Comparison of ENCODE assay signal across 1 cellular context in the genomic region with DNA sequence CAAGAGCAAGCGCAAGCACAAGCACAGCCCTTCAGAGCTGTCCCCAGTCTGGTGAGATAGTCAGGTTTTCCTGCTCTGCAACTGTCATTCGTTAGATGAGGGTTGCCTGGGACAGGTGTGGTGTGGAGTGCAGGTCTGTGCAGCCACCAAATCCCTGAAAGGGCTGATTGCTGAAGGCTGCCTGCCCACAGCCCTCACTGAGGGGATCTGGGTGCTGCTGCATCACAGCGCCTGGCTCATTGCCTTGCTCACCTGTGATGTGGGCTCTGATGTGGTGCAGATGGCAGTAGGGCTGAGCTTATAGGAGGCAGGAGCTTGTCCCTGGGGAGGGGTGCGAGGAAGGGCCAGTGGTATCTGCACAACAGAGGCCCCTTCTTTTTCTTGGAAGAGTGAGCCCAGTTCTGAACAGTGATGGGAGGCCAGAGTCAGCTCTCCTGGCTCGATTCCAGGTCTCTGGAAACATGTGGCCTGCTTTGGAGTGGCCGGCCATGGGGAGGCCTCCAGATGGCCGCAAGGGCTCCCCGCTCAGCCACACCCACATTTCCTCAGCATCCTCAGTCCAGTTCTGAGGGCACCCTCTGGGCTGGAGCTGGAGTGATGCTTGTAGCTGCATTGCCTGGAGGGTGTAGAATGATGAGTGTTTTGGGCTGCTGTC.
TF ChIP-seq lines count a peak whose summit lies in the region.

No MANE protein-coding gene starts in this region.

TF ChIP-seq in K562, 482 proteins besides CTCF, POLR2A, EP300 and RAD21:
- TF ChIP-seq L3MBTL2 (IDR thresholded peaks at IDR 0.05) (0 out of 2 replicates have a peak, but pooled peaks have one; percentile 26), NR2C2 (CRISPR knock-in tag; IDR thresholded peaks at IDR 0.05) (no peak), NR2C2 (tag; IDR thresholded peaks at IDR 0.05) (no peak), MAZ (CRISPR knock-in tag; conservative IDR thresholded peaks at IDR 0.05 in 1 of 2, IDR thresholded peaks at IDR 0.05 in 1 of 2) (peak in 1 of 2 experiments; percentile 34; a peak in 1 of 4 replicates), ZNF24 (IDR thresholded peaks at IDR 0.05) (no peak), CBFA2T3 (IDR thresholded peaks at IDR 0.05) (peak; percentile 34; the same call in 1 of the 2 replicates), NFIC (IDR thresholded peaks at IDR 0.05) (peak; percentile 94), SRF (CRISPR knock-in tag; IDR thresholded peaks at IDR 0.05) (0 out of 4 replicates have a peak, but pooled peaks of 1 of the 2 experiments have one; percentile 25), SIN3A (IDR thresholded peaks at IDR 0.05; ENCODE audit: borderline replicate concordance in 2 of 2, control insufficient read depth in 1 of 2, low read depth in 2 of 2, low read length in 2 of 2) (peak in 1 of 2 experiments; percentile 47; a peak in 1 of 4 replicates), TAF15 (IDR thresholded peaks at IDR 0.05; ENCODE audit: low read depth, low read length) (no peak), PTBP1 (IDR thresholded peaks at IDR 0.05; ENCODE audit: low read depth, low read length) (no peak), CTBP1 (IDR thresholded peaks at IDR 0.05; ENCODE audit: borderline replicate concordance) (peak; percentile 43; the same call in 1 of the 2 replicates), ESRRA (IDR thresholded peaks at IDR 0.05; ENCODE audit: borderline replicate concordance, low read depth) (no peak), TCF3 (CRISPR knock-in tag; IDR thresholded peaks at IDR 0.05) (peak; percentile 3; the same call in 1 of the 2 replicates), KLF13 (tag; IDR thresholded peaks at IDR 0.05; ENCODE audit: borderline replicate concordance, low read depth) (peak; percentile 26; the same call in 1 of the 2 replicates), POLR2G (IDR thresholded peaks at IDR 0.05; ENCODE audit: low read depth, low read length) (0 out of 2 replicates have a peak, but pooled peaks have one; percentile 21), ZNF197 (CRISPR knock-in tag; IDR thresholded peaks at IDR 0.05; ENCODE audit: low read depth) (no peak), MYC (IDR thresholded peaks at IDR 0.05; ENCODE audit: low read depth, low read length) (peak; percentile 82), MYC (CRISPR knock-in tag; IDR thresholded peaks at IDR 0.05; ENCODE audit: borderline replicate concordance, low read depth) (no peak), ARID1B (IDR thresholded peaks at IDR 0.05) (peak; percentile 26), ZNF384 (IDR thresholded peaks at IDR 0.05; ENCODE audit: low read depth, low read length) (no peak), ZKSCAN8 (CRISPR knock-in tag; IDR thresholded peaks at IDR 0.05) (no peak), TAF9B (IDR thresholded peaks at IDR 0.05; ENCODE audit: partially characterized antibody) (no peak), NR2F6 (CRISPR knock-in tag; IDR thresholded peaks at IDR 0.05) (no peak), EP400 (IDR thresholded peaks at IDR 0.05) (peak; percentile 61; the same call in 1 of the 2 replicates), TAF1 (IDR thresholded peaks at IDR 0.05; ENCODE audit: control insufficient read depth, extremely low read depth, insufficient read depth, low read length, severe bottlenecking) (no peak), MCM5 (IDR thresholded peaks at IDR 0.05; ENCODE audit: low read depth) (no peak), MXI1 (IDR thresholded peaks at IDR 0.05; ENCODE audit: low read depth, low read length) (0 out of 2 replicates have a peak, but pooled peaks have one; percentile 53)
- TF ChIP-seq, protein P1, sequence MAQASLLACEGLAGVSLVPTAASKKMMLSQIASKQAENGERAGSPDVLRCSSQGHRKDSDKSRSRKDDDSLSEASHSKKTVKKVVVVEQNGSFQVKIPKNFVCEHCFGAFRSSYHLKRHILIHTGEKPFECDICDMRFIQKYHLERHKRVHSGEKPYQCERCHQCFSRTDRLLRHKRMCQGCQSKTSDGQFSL (CRISPR knock-in tag; IDR thresholded peaks at IDR 0.05), result no peak
- TF ChIP-seq, protein P1 (tag; IDR thresholded peaks at IDR 0.05), result no peak
- TF ChIP-seq, protein P2, sequence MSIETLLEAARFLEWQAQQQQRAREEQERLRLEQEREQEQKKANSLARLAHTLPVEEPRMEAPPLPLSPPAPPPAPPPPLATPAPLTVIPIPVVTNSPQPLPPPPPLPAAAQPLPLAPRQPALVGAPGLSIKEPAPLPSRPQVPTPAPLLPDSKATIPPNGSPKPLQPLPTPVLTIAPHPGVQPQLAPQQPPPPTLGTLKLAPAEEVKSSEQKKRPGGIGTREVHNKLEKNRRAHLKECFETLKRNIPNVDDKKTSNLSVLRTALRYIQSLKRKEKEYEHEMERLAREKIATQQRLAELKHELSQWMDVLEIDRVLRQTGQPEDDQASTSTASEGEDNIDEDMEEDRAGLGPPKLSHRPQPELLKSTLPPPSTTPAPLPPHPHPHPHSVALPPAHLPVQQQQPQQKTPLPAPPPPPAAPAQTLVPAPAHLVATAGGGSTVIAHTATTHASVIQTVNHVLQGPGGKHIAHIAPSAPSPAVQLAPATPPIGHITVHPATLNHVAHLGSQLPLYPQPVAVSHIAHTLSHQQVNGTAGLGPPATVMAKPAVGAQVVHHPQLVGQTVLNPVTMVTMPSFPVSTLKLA (conservative IDR thresholded peaks at IDR 0.05), result peak in 1 of 2 experiments; percentile 80; a peak in 2 of 4 replicates
- TF ChIP-seq, protein P3, sequence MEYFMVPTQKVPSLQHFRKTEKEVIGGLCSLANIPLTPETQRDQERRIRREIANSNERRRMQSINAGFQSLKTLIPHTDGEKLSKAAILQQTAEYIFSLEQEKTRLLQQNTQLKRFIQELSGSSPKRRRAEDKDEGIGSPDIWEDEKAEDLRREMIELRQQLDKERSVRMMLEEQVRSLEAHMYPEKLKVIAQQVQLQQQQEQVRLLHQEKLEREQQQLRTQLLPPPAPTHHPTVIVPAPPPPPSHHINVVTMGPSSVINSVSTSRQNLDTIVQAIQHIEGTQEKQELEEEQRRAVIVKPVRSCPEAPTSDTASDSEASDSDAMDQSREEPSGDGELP (CRISPR knock-in tag; IDR thresholded peaks at IDR 0.05; ENCODE audit: borderline replicate concordance), result peak; percentile 48; the same call in 1 of the 2 replicates
